Comparison of ENCODE assay signal across 28 cellular contexts in the genomic region with DNA sequence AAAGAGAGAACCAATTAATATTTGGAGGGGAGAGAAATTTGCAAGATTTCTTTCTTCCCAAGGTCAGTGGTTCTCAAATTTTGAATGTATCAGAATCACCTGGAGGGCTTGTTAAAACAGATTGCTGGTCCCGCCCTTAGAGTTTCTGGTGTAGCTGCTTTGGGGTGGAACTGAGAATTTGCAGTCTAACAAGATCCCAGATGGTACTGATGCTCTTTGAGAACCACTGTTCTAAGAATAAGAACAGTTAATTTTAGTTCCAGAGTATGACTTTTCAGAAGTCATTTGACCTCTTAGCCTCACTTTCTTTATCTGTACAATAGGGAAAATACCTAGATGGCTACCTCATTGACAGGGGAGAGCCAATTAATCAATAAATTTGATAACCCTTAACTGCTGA.
"Had no signal": no experiment of that assay in that cellular context is flagged by ENCODE, and none has a peak within 500 bp of the region (broad histone marks: within the 10 kb centered on the region; RNA-seq: fewer than 3 reads in every experiment).

No MANE protein-coding gene starts in this region.

- H3K9me3 ChIP-seq: ascending aorta, breast epithelium, esophagus muscularis mucosa, gastrocnemius medialis, heart left ventricle had no signal

- ATAC-seq: activated naive CD4-positive, alpha-beta T cell treated with anti-CD3 and anti-CD28 coated beads, Interleukin-2, amount 50 U/mL, for 72 hours; activated T-cell treated with anti-CD3 and anti-CD28 coated beads, Interleukin-2, amount 50 U/mL, for 72 hours; effector memory CD8-positive, alpha-beta T cell; foreskin keratinocyte; gastrocnemius medialis; heart left ventricle had no signal

- H3K27me3 ChIP-seq: ascending aorta, breast epithelium, cardiac muscle cell, esophagus muscularis mucosa, foreskin keratinocyte, gastrocnemius medialis, heart left ventricle had no signal

- H3K36me3 ChIP-seq: ascending aorta, breast epithelium, cardiac muscle cell, esophagus muscularis mucosa, gastrocnemius medialis, heart left ventricle had no signal

- H3K4me3 ChIP-seq: ascending aorta, breast epithelium, cardiac muscle cell, coronary artery, esophagus muscularis mucosa, gastrocnemius medialis, heart left ventricle had no signal

- H3K4me1 ChIP-seq: breast epithelium, foreskin keratinocyte had no signal

- H3K27ac ChIP-seq: ascending aorta, breast epithelium, cardiac muscle cell, coronary artery, esophagus muscularis mucosa, foreskin keratinocyte, gastrocnemius medialis, heart left ventricle had no signal

- DNase-seq: activated CD4-positive, alpha-beta memory T cell treated with anti-CD3 and anti-CD28 coated beads, Interleukin-2, amount 10 ng/mL, durations not matched to agents 7 days and 5 days; activated CD4-positive, alpha-beta T cell treated with anti-CD3 and anti-CD28 coated beads for 4 hours; activated CD4-positive, alpha-beta T cell treated with anti-CD3 and anti-CD28 coated beads, Interleukin-2, amount 10 ng/mL, durations not matched to agents 7 days and 5 days; activated CD4-positive, alpha-beta T cell treated with anti-CD3 and anti-CD28 coated beads, Interleukin-2, amount 50 U/mL, for 4 hours; activated CD4-positive, CD25-positive, alpha-beta regulatory T cell; activated CD4-positive, CD25-positive, alpha-beta regulatory T cell treated with anti-CD3 and anti-CD28 coated beads, Interleukin-2, amount 50 U/mL, for 72 hours; activated CD8-positive, alpha-beta memory T cell treated with anti-CD3 and anti-CD28 coated beads, Interleukin-2, amount 50 U/mL, for 48 hours; activated gamma-delta T cell; activated naive CD4-positive, alpha-beta T cell; activated naive CD4-positive, alpha-beta T cell treated with anti-CD3 and anti-CD28 coated beads, Interleukin-2, amount 10 ng/mL, durations not matched to agents 7 days and 5 days; activated naive CD8-positive, alpha-beta T cell treated with anti-CD3 and anti-CD28 coated beads, Interleukin-2, amount 10 ng/mL, durations not matched to agents 7 days and 5 days; activated T-cell treated with anti-CD3 and anti-CD28 coated beads for 4 hours; activated T-cell treated with anti-CD3 and anti-CD28 coated beads, Interleukin-2, amount 50 U/mL, for 24 hours; activated T-cell treated with anti-CD3 and anti-CD28 coated beads, Interleukin-2, amount 50 U/mL, for 72 hours; effector CD4-positive, alpha-beta T cell; effector memory CD8-positive, alpha-beta T cell; erythroblast; foreskin keratinocyte; gastrocnemius medialis; glutamatergic neuron; heart left ventricle; T-helper 2 cell had no signal
